Comparison of ENCODE assay signal across 22 cellular contexts in genomic region chr5:801472-801871, GRCh38. TPM values are rescaled to one million over a fixed set of nuclear protein-coding genes. Genes with fewer than 3 reads are reported as not detected.
"Had no signal": no experiment of that assay in that cellular context is flagged by ENCODE, and none has a peak within 500 bp of the region (broad histone marks: within the 10 kb centered on the region; RNA-seq: fewer than 3 reads in every experiment).

No MANE protein-coding gene starts in this region.

- H3K27ac ChIP-seq: adrenal gland, foreskin keratinocyte, sigmoid colon, thyroid gland had no signal

- DNase-seq: activated CD8-positive, alpha-beta memory T cell treated with anti-CD3 and anti-CD28 coated beads for 24 hours; activated CD8-positive, alpha-beta memory T cell treated with anti-CD3 and anti-CD28 coated beads, Interleukin-2, amount 50 U/mL, for 4 hours; activated naive CD4-positive, alpha-beta T cell; activated T-cell treated with anti-CD3 and anti-CD28 coated beads, Interleukin-2, amount 50 U/mL, for 24 hours; adrenal gland; cortex of kidney; effector CD4-positive, alpha-beta T cell; hippocampal formation; kidney glomerular epithelial cell; mesenchymal stem cell; nephron progenitor cell; sigmoid colon; stimulated activated CD4-positive, alpha-beta T cell treated with anti-CD3 and anti-CD28 coated beads, Interleukin-2, amount 100 ng/mL, for 48 hours; stimulated activated naive CD4-positive, alpha-beta T cell; T-helper 1 cell; T-helper 9 cell; thyroid gland had no signal

- ATAC-seq: activated T-helper 17 cell treated with anti-CD3 and anti-CD28 coated beads, Interleukin-2, amount 50 U/mL, for 72 hours; foreskin keratinocyte had no signal

RNA-seq across cellular contexts. Expression of gene ZDHHC11B, which starts 16.9 kb away (rescaled TPM):
- total RNA-seq: epithelial cell of proximal tubule, foreskin keratinocyte, myocyte, smooth muscle cell had no signal
